ENCODE assay signal across 18 cellular contexts in the genomic region with DNA sequence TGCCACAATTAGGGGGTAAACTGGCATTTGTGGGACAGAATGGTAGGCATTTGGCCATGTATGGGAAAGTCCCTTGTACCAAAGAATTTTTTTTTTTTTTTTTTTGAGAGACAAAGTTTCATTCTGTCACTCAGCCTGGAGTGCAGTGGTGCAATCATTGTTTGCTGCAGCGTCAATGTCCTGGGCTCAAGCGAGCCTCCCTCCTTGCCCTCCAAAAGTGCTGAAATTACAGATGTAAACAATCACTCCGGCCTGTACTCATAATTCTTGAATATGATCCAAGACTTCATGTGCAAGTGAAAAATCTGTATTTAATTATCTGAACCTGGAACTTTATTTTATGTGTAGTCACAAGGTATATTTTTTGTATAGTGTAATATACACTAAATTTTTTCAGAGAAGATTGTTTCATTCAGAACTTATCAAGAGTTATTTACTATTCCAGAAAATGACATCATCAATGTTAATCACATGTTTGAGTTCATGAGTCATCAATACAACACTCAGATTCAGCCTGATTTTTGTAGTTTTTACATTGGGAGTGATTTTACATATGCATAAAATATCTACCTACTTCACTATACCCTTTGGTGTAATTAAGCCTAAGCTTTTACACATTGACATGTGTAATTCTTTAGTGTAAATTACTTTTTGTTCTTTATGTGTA.
"Had no signal": no experiment of that assay in that cellular context is flagged by ENCODE, and none has a peak within 500 bp of the region (broad histone marks: within the 10 kb centered on the region; RNA-seq: fewer than 3 reads in every experiment).

No MANE protein-coding gene starts in this region.

- H3K4me1 ChIP-seq: left ventricle myocardium inferior, prostate gland, right lobe of liver had no signal

- DNase-seq: activated CD4-positive, alpha-beta T cell treated with anti-CD3 and anti-CD28 coated beads, Interleukin-2, amount 10 ng/mL, durations not matched to agents 7 days and 5 days; activated CD4-positive, CD25-positive, alpha-beta regulatory T cell; activated CD8-positive, alpha-beta memory T cell treated with anti-CD3 and anti-CD28 coated beads, Interleukin-2, amount 50 U/mL, for 48 hours; activated gamma-delta T cell treated with Interleukin-2 at 50 U/mL for 16 hours; amygdala; erythroblast; kidney; left ventricle myocardium inferior; mesenchymal stem cell; nucleus accumbens; right lobe of liver; stimulated activated naive CD8-positive, alpha-beta T cell treated with anti-CD3 and anti-CD28 coated beads, Interleukin-15, Interleukin-2, amounts not matched to agents 100 U/mL and 50 U/mL, for 24 hours; trophoblast cell had no signal

- H3K9me3 ChIP-seq: left ventricle myocardium inferior, prostate gland, right lobe of liver had no signal

- H3K27me3 Mint-ChIP-seq: activated CD4-positive, alpha-beta T cell treated with anti-CD3 and anti-CD28 coated beads, Interleukin-2, amount 10 ng/mL, durations not matched to agents 7 days and 5 days; activated naive CD8-positive, alpha-beta T cell had no signal

- H3K4me3 Mint-ChIP-seq: activated CD4-positive, alpha-beta T cell treated with anti-CD3 and anti-CD28 coated beads, Interleukin-2, amount 10 ng/mL, durations not matched to agents 7 days and 5 days; activated naive CD8-positive, alpha-beta T cell; natural killer cell treated with Interleukin-12 subunit alpha and Interleukin-12 subunit beta and Interleukin-15 and Interleukin-18, amount 100 ng/mL, for 72 hours had no signal

- H3K27ac Mint-ChIP-seq: activated CD4-positive, alpha-beta T cell treated with anti-CD3 and anti-CD28 coated beads, Interleukin-2, amount 10 ng/mL, durations not matched to agents 7 days and 5 days; activated naive CD8-positive, alpha-beta T cell; natural killer cell treated with Interleukin-12 subunit alpha and Interleukin-12 subunit beta and Interleukin-15 and Interleukin-18, amount 100 ng/mL, for 72 hours had no signal

- ATAC-seq: natural killer cell treated with Interleukin-12 subunit alpha and Interleukin-12 subunit beta and Interleukin-15 and Interleukin-18, amount 100 ng/mL, for 72 hours; stimulated activated naive CD8-positive, alpha-beta T cell treated with anti-CD3 and anti-CD28 coated beads, Interleukin-15, Interleukin-2, amounts not matched to agents 100 U/mL and 50 U/mL, for 24 hours had no signal

- H3K9me3 Mint-ChIP-seq: activated CD4-positive, alpha-beta T cell treated with anti-CD3 and anti-CD28 coated beads, Interleukin-2, amount 10 ng/mL, durations not matched to agents 7 days and 5 days; natural killer cell treated with Interleukin-12 subunit alpha and Interleukin-12 subunit beta and Interleukin-15 and Interleukin-18, amount 100 ng/mL, for 72 hours had no signal

- H3K27ac ChIP-seq: hepatocyte, left ventricle myocardium inferior, prostate gland, right lobe of liver had no signal

- H3K4me1 Mint-ChIP-seq: activated CD4-positive, alpha-beta T cell treated with anti-CD3 and anti-CD28 coated beads, Interleukin-2, amount 10 ng/mL, durations not matched to agents 7 days and 5 days had no signal

- H3K36me3 Mint-ChIP-seq: activated naive CD8-positive, alpha-beta T cell; natural killer cell treated with Interleukin-12 subunit alpha and Interleukin-12 subunit beta and Interleukin-15 and Interleukin-18, amount 100 ng/mL, for 72 hours had no signal

- H3K36me3 ChIP-seq: left ventricle myocardium inferior, prostate gland, right lobe of liver had no signal

- H3K27me3 ChIP-seq: hepatocyte, right lobe of liver had no signal

- H3K4me3 ChIP-seq: hepatocyte, left ventricle myocardium inferior, prostate gland, right lobe of liver, smooth muscle cell had no signal
